Comparison of ENCODE assay signal across 29 cellular contexts in genomic region chr10:96912405-96912804, GRCh38.
"Had no signal": no experiment of that assay in that cellular context is flagged by ENCODE, and none has a peak within 500 bp of the region (broad histone marks: within the 10 kb centered on the region; RNA-seq: fewer than 3 reads in every experiment).

No MANE protein-coding gene starts in this region.

- H3K9me3 Mint-ChIP-seq: activated naive CD4-positive, alpha-beta T cell treated with anti-CD3 and anti-CD28 coated beads, Interleukin-2, amount 50 U/mL, for 24 hours; activated T-helper 1 cell treated with anti-CD3 and anti-CD28 coated beads, Interleukin-12 subunit alpha, Interleukin-12 subunit beta, Interleukin-2, Interleukin-4 antibody, amounts not matched to agents 30 ng/mL and 10 ng/mL and 1 ng/mL, durations not matched to agents 14 hours and 24 hours and 36 hours; T-helper 1 cell treated with Interleukin-12 subunit alpha and Interleukin-12 subunit beta and Interleukin-4 antibody, amounts not matched to agents 30 μg/mL and 1 μg/mL, for 36 hours had no signal

- ATAC-seq: activated CD4-positive, CD25-positive, alpha-beta regulatory T cell treated with anti-CD3 and anti-CD28 coated beads, Interleukin-2, amount 50 U/mL, for 24 hours; activated CD8-positive, alpha-beta T cell treated with anti-CD3 and anti-CD28 coated beads, Interleukin-2, amount 10 ng/mL, durations not matched to agents 7 days and 5 days; body of pancreas had no signal

- FAIRE-seq: bronchial epithelial cell, TTC549 had no signal

- H3K4me3 ChIP-seq: ascending aorta, body of pancreas, Peyer's patch had no signal

- H3K27ac Mint-ChIP-seq: activated CD8-positive, alpha-beta T cell treated with anti-CD3 and anti-CD28 coated beads, Interleukin-2, amount 10 ng/mL, durations not matched to agents 7 days and 5 days; activated naive CD4-positive, alpha-beta T cell treated with anti-CD3 and anti-CD28 coated beads, Interleukin-2, amount 50 U/mL, for 24 hours; activated T-helper 1 cell treated with anti-CD3 and anti-CD28 coated beads, Interleukin-12 subunit alpha, Interleukin-12 subunit beta, Interleukin-2, Interleukin-4 antibody, amounts not matched to agents 30 ng/mL and 10 ng/mL and 1 ng/mL, durations not matched to agents 14 hours and 24 hours and 36 hours; T-helper 1 cell treated with Interleukin-12 subunit alpha and Interleukin-12 subunit beta and Interleukin-4 antibody, amounts not matched to agents 30 μg/mL and 1 μg/mL, for 36 hours had no signal

- H3K27me3 Mint-ChIP-seq: activated naive CD4-positive, alpha-beta T cell treated with anti-CD3 and anti-CD28 coated beads, Interleukin-2, amount 50 U/mL, for 24 hours had no signal

- H3K4me3 Mint-ChIP-seq: activated CD8-positive, alpha-beta T cell treated with anti-CD3 and anti-CD28 coated beads, Interleukin-2, amount 10 ng/mL, durations not matched to agents 7 days and 5 days; activated naive CD4-positive, alpha-beta T cell treated with anti-CD3 and anti-CD28 coated beads, Interleukin-2, amount 50 U/mL, for 24 hours; activated T-helper 1 cell treated with anti-CD3 and anti-CD28 coated beads, Interleukin-12 subunit alpha, Interleukin-12 subunit beta, Interleukin-2, Interleukin-4 antibody, amounts not matched to agents 30 ng/mL and 10 ng/mL and 1 ng/mL, durations not matched to agents 14 hours and 24 hours and 36 hours; T-helper 1 cell treated with Interleukin-12 subunit alpha and Interleukin-12 subunit beta and Interleukin-4 antibody, amounts not matched to agents 30 μg/mL and 1 μg/mL, for 36 hours had no signal

- DNase-seq: activated CD4-positive, alpha-beta T cell treated with anti-CD3 and anti-CD28 coated beads for 4 hours; activated CD4-positive, alpha-beta T cell treated with anti-CD3 and anti-CD28 coated beads, Interleukin-2, amount 50 U/mL, for 4 hours; activated CD8-positive, alpha-beta memory T cell treated with anti-CD3 and anti-CD28 coated beads, Interleukin-2, amount 50 U/mL, for 48 hours; activated CD8-positive, alpha-beta T cell treated with anti-CD3 and anti-CD28 coated beads, Interleukin-2, amount 10 ng/mL, durations not matched to agents 7 days and 5 days; activated effector memory CD4-positive, alpha-beta T cell treated with Interleukin-2 at 50 U/mL for 16 hours; activated naive CD4-positive, alpha-beta T cell; activated T-cell treated with anti-CD3 and anti-CD28 coated beads, Interleukin-2, amount 50 U/mL, for 1 hour; amniotic stem cell; body of pancreas; central memory CD4-positive, alpha-beta T cell; NCI-H1092; NCI-H1417; NCI-H1930; NCI-H2171 treated with DMSO at 0.1 percent for 48 hours; NCI-H226; NCI-H526; NCI-H82; NK-92 treated with Interleukin-12 subunit alpha and Interleukin-12 subunit beta, amount 100 ng/mL, for 24 hours; OCI-M1; Peyer's patch; SHP77 treated with DMSO at 0.1 percent for 48 hours; T-helper 9 cell had no signal
